9 cellular contexts compared by ENCODE assay signal in genomic region chr5:123037104-123037418, GRCh38. TPM values are rescaled to one million over a fixed set of nuclear protein-coding genes. Genes with fewer than 3 reads are reported as not detected.
A peak's percentile ranks its signal among the peaks of the same experiment; 100 is the strongest.
DNase-seq lines count a peak whose midpoint lies in the region; ATAC-seq and TF ChIP-seq lines count a peak whose summit lies in the region.
"Had no signal": no experiment of that assay in that cellular context is flagged by ENCODE, and none has a peak within 500 bp of the region (broad histone marks: within the 10 kb centered on the region; RNA-seq: fewer than 3 reads in every experiment).

No MANE protein-coding gene starts in this region.

- H3K4me1 ChIP-seq in adrenal gland (replicated peaks in 1 of 2), result peaks cover 0 to 6% of the 10 kb centered on the region in 2 donors

- DNase-seq in HEK293T (ENCODE audit: extremely low spot score) (no peak), adrenal gland (no peak), CD1c-positive myeloid dendritic cell (ENCODE audit: extremely low spot score) (no peak), NCI-H2196 (lab: John Stamatoyannopoulos, UW; ENCODE audit: unreplicated experiment) (no peak), GOT3 (lab: John Stamatoyannopoulos, UW) (no peak), NCI-H2171 treated with DMSO at 0.1 percent for 48 hours (lab: John Stamatoyannopoulos, UW) (no peak)
- DNase-seq in stimulated activated naive CD8-positive, alpha-beta T cell treated with anti-CD3 and anti-CD28 coated beads, Interleukin-15, amount 100 ng/mL, for 72 hours, result no peak
- DNase-seq: activated CD4-positive, alpha-beta T cell treated with anti-CD3 and anti-CD28 coated beads, Interleukin-2, amount 50 U/mL, for 4 hours had no signal

- TF ChIP-seq POLR2A in adrenal gland (IDR thresholded peaks at IDR 0.05), result no peak

- peak overlapping the region; percentile 20 to 41 for H3K4me3 Mint-ChIP-seq in stimulated activated naive CD8-positive, alpha-beta T cell treated with anti-CD3 and anti-CD28 coated beads, Interleukin-15, amount 100 ng/mL, for 72 hours

- no peaks in the 10 kb centered on the region for H3K9me3 ChIP-seq in adrenal gland (replicated peaks in 1 of 3)
- no peaks in the 10 kb centered on the region for H3K9me3 ChIP-seq in iPS-18c (ENCODE audit: control insufficient read depth, insufficient read depth, low read length)

- 1 to 5% (median 2%) methylated on average over 5 to 11 of the region's 11 CpGs for WGBS in adrenal gland, 4 donors

- peaks cover 73% of the 10 kb centered on the region for H3K27me3 Mint-ChIP-seq in stimulated activated naive CD8-positive, alpha-beta T cell treated with anti-CD3 and anti-CD28 coated beads, Interleukin-15, amount 100 ng/mL, for 72 hours

- H3K4me1 Mint-ChIP-seq in stimulated activated naive CD8-positive, alpha-beta T cell treated with anti-CD3 and anti-CD28 coated beads, Interleukin-15, amount 100 ng/mL, for 72 hours, result peaks cover 14% of the 10 kb centered on the region

- H3K9me3 Mint-ChIP-seq in stimulated activated naive CD8-positive, alpha-beta T cell treated with anti-CD3 and anti-CD28 coated beads, Interleukin-15, amount 100 ng/mL, for 72 hours, result no peaks in the 10 kb centered on the region

- POLR2A ChIA-PET in HEK293T (lab: Yijun Ruan, JAX), result interaction anchor here (1.3 kb wide), 1 partner anchor 45 kb away, joined by 3 read pairs; no protein-coding TSS in a partner anchor

- H3K27ac ChIP-seq in adrenal gland, result peak overlapping the region; percentile 60 to 94 (median 90)

- TF ChIP-seq CTCF in adrenal gland (IDR thresholded peaks at IDR 0.05), result no peak

- H3K4me3 ChIP-seq in adrenal gland (peak overlapping the region; percentile 50 to 94 (median 72)), iPS-18c (ENCODE audit: insufficient read depth, low read depth, low read length) (peak overlapping the region; percentile 84)

- H3K36me3 ChIP-seq in adrenal gland (replicated peaks in 1 of 2), result no peaks in the 10 kb centered on the region

- CTCF ChIA-PET in HEK293T (lab: Yijun Ruan, JAX), result no interaction called here

- intact Hi-C loops in adrenal gland (cut with DNase I), result no loop called here

- H3K27me3 ChIP-seq in adrenal gland, result no peaks in the 10 kb centered on the region

- H3K27ac Mint-ChIP-seq in stimulated activated naive CD8-positive, alpha-beta T cell treated with anti-CD3 and anti-CD28 coated beads, Interleukin-15, amount 100 ng/mL, for 72 hours, result no peak overlapping the region

- ATAC-seq in stimulated activated naive CD8-positive, alpha-beta T cell treated with anti-CD3 and anti-CD28 coated beads, Interleukin-15, amount 100 ng/mL, for 72 hours, result no peak

TF ChIP-seq in HEK293T, 16 proteins besides CTCF, POLR2A, EP300 and RAD21:
- no peak for TF ChIP-seq FOXA1 (IDR thresholded peaks at IDR 0.05)
- TF ChIP-seq LEF1 (IDR thresholded peaks at IDR 0.05; ENCODE audit: borderline replicate concordance), result no peak
- no peak for TF ChIP-seq TARDBP (IDR thresholded peaks at IDR 0.05)
- TF ChIP-seq NFRKB (IDR thresholded peaks at IDR 0.05), result no peak
- 0 out of 2 replicates have a peak, but pooled peaks have one; percentile 24 for TF ChIP-seq L3MBTL2 (conservative IDR thresholded peaks at IDR 0.05)

RNA-seq across cellular contexts. Expression of gene PPIC, which starts 0.5 kb away (rescaled TPM):
- 10 to 100 TPM; 14.6 to 34.1 (median 22.7) TPM for total RNA-seq in adrenal gland
- 10 to 100 TPM in 2 of 3 donors, 1 to 10 TPM in 1; 8.9 to 20.5 (median 14.4) TPM for polyA plus RNA-seq in adrenal gland

RNA-seq across cellular contexts. Expression of gene PRDM6, which starts 52.0 kb away (rescaled TPM):
- 1 to 10 TPM in 4 of 8 donors, under 1 TPM in 4; 0.12 to 4.1 (median 0.85) TPM for total RNA-seq in adrenal gland
- polyA plus RNA-seq in adrenal gland, result under 1 TPM; 0.26 to 0.61 (median 0.32) TPM
